14 cellular contexts compared by ENCODE assay signal in genomic region chr2:20539133-20539719, GRCh38.
DNase-seq lines count a peak whose midpoint lies in the region; ATAC-seq and TF ChIP-seq lines count a peak whose summit lies in the region.
"Had no signal": no experiment of that assay in that cellular context is flagged by ENCODE, and none has a peak within 500 bp of the region (broad histone marks: within the 10 kb centered on the region; RNA-seq: fewer than 3 reads in every experiment).

No MANE protein-coding gene starts in this region.

- TF ChIP-seq CTCF in lower lobe of right lung (IDR thresholded peaks at IDR 0.05): no peak

- H3K4me2 ChIP-seq in skeletal muscle satellite cell (ENCODE audit: low read length): peak overlapping the region; percentile 41

- intact Hi-C loops in lower lobe of right lung (cut with DNase I): no loop called here

- DNase-seq in EL: peak; percentile 33
- DNase-seq in OCI-M1 (lab: John Stamatoyannopoulos, UW): peak; percentile 53
- peak; percentile 9 for DNase-seq in glomerular visceral epithelial cell (ENCODE audit: extremely low spot score)
- no peak for DNase-seq in effector CD4-positive, alpha-beta T cell
- no peak for DNase-seq in amniotic stem cell (lab: John Stamatoyannopoulos, UW)
- no peak for DNase-seq in lower lobe of right lung
- DNase-seq: activated CD4-positive, alpha-beta T cell treated with anti-CD3 and anti-CD28 coated beads for 4 hours; activated T-cell treated with anti-CD3 and anti-CD28 coated beads, Interleukin-2, amount 50 U/mL, for 48 hours; CD4-positive, CD25-positive, alpha-beta regulatory T cell; NCI-H1048; stimulated activated CD4-positive, alpha-beta T cell treated with anti-CD3 and anti-CD28 coated beads, Interleukin-4, amount 100 ng/mL, for 1 hour; T-helper 17 cell had no signal

- peak overlapping the region; percentile 52 for H3K9ac ChIP-seq in skeletal muscle satellite cell (ENCODE audit: low read depth, low read length)

- peaks cover 8% of the 10 kb centered on the region for H3K27me3 ChIP-seq in skeletal muscle satellite cell (ENCODE audit: control insufficient read depth, insufficient read depth, low read length)
- no peaks in the 10 kb centered on the region for H3K27me3 ChIP-seq in lower lobe of right lung (ENCODE audit: low read depth)

- H3K27ac ChIP-seq in lower lobe of right lung: no peak overlapping the region

- H3K9me3 ChIP-seq in skeletal muscle satellite cell (replicated peaks; ENCODE audit: low read length) (no peaks in the 10 kb centered on the region), lower lobe of right lung (no peaks in the 10 kb centered on the region)

- H3K36me3 ChIP-seq in skeletal muscle satellite cell (ENCODE audit: insufficient read depth, low read length) (no peaks in the 10 kb centered on the region), lower lobe of right lung (no peaks in the 10 kb centered on the region)

- peak overlapping the region; percentile 23 for H3K4me3 ChIP-seq in skeletal muscle satellite cell (ENCODE audit: low read length)
- no peak overlapping the region for H3K4me3 ChIP-seq in lower lobe of right lung

- peaks cover 37% of the 10 kb centered on the region for H3K4me1 ChIP-seq in skeletal muscle satellite cell (ENCODE audit: control insufficient read depth, insufficient read depth, low read length)
- H3K4me1 ChIP-seq in lower lobe of right lung: no peaks in the 10 kb centered on the region

- ATAC-seq in lower lobe of right lung: no peak
- no peak for ATAC-seq in HG02973 (IDR thresholded peaks at IDR 0.05; ENCODE audit: unreplicated experiment)
- ATAC-seq: T-helper 17 cell had no signal

Comparison
In these comparisons a context has a peak if more than half of its experiments do, and no peak if none do; other contexts are left out.
1. DNase-seq: peak in EL (single experiment), OCI-M1 (single experiment) and glomerular visceral epithelial cell (single experiment); none in effector CD4-positive, alpha-beta T cell (single experiment), amniotic stem cell (single experiment) and lower lobe of right lung (single experiment).